In the genomic region with DNA sequence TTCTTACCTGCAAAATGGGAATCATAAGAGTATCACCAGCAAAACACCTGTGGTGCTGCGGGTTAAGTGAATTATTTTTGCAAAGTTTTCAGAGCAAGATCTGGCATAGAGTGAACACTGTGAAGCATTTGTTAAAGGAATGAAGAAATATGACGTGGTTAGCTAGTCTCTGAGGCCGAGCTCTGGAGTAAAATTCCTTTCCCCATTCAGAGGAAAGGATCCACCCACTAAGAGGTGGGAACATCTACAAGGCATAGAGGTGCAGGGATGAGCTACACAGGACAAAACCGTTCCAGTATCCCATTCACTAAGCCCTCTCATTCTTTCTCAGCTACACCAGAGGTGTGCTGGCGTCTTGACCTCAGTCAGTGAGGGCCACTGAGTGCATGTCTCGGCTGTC, we compare ENCODE assay signal across 17 cellular contexts. TPM values are rescaled to one million over a fixed set of nuclear protein-coding genes. Genes with fewer than 3 reads are reported as not detected.
DNase-seq lines count a peak whose midpoint lies in the region; ATAC-seq and TF ChIP-seq lines count a peak whose summit lies in the region.
"Had no signal": no experiment of that assay in that cellular context is flagged by ENCODE, and none has a peak within 500 bp of the region (broad histone marks: within the 10 kb centered on the region; RNA-seq: fewer than 3 reads in every experiment).

No MANE protein-coding gene starts in this region.

- BruUV-seq in mammary epithelial cell (replicated peaks; lab: Mats Ljungman, UMichigan) (no TSS peak), PC-9 (replicated peaks; lab: Mats Ljungman, UMichigan) (no TSS peak)

- H3K4me2 ChIP-seq in mammary epithelial cell (ENCODE audit: insufficient read depth, low read depth, low read length): no peak overlapping the region
- 0 out of 2 replicates have a peak overlapping the region, but pooled peaks have one; percentile 78 for H3K4me2 ChIP-seq in PC-9

- TF ChIP-seq POLR2A in transverse colon (IDR thresholded peaks at IDR 0.05): no peak

- no peak for TF ChIP-seq CTCF in mammary epithelial cell (conservative IDR thresholded peaks at IDR 0.05 in 1 of 2, IDR thresholded peaks at IDR 0.05 in 1 of 2; ENCODE audit: extremely low read depth in 1 of 2, insufficient read depth in 1 of 2, low read depth in 1 of 2, low read length in 2 of 2)
- no peak for TF ChIP-seq CTCF in PC-9 (conservative IDR thresholded peaks at IDR 0.05)
- TF ChIP-seq CTCF in transverse colon (IDR thresholded peaks at IDR 0.05): no peak

- H3K27me3 ChIP-seq in mammary epithelial cell (ENCODE audit: insufficient read depth, low read length): no peaks in the 10 kb centered on the region
- no peaks in the 10 kb centered on the region for H3K27me3 ChIP-seq in PC-9 (ENCODE audit: insufficient read depth, low read depth)
- no peaks in the 10 kb centered on the region for H3K27me3 ChIP-seq in transverse colon

- dilution Hi-C loops in mammary epithelial cell (cut with HindIII; ENCODE audit: low sequenced_read_pairs): loop anchor here (5.0 to 10.0 kb wide), 4 partner anchors 183 to 345 kb away; no protein-coding TSS in a partner anchor

- H2AFZ ChIP-seq in mammary epithelial cell (ENCODE audit: low read depth, low read length): no peak overlapping the region
- H2AFZ ChIP-seq in PC-9: no peak overlapping the region

- CTCF ChIA-PET in mammary epithelial cell (lab: Charles Lee; ENCODE audit: low non-redundant PET): interaction anchor here (0.7 kb wide), 1 partner anchor 34 kb away, joined by 5 read pairs; no protein-coding TSS in a partner anchor
- CTCF ChIA-PET in PC-9 (lab: Charles Lee): no interaction called here

- H3K9me3 ChIP-seq in mammary epithelial cell (replicated peaks; ENCODE audit: insufficient read depth, low read length) (peaks cover 12% of the 10 kb centered on the region), PC-9 (ENCODE audit: insufficient read depth, low read depth) (peaks cover 15% of the 10 kb centered on the region), transverse colon (peaks cover 0 to 13% of the 10 kb centered on the region in 2 donors)

- H3K4me1 ChIP-seq in mammary epithelial cell (ENCODE audit: insufficient read depth, low read length) (peaks cover 24% of the 10 kb centered on the region), PC-9 (replicated peaks; ENCODE audit: insufficient read depth) (peaks cover 38% of the 10 kb centered on the region), transverse colon (peaks cover 0 to 9% (median 0%) of the 10 kb centered on the region in 4 donors)

- H4K20me1 ChIP-seq in mammary epithelial cell (ENCODE audit: insufficient read depth, low read length): no peaks in the 10 kb centered on the region
- H4K20me1 ChIP-seq in PC-9 (ENCODE audit: insufficient read depth): no peaks in the 10 kb centered on the region

- DNase-seq in T47D (ENCODE audit: low read depth in 1 of 2, low spot score in 1 of 2): peak; percentile 61 to 85
- DNase-seq in mammary epithelial cell: no peak
- no peak for DNase-seq in PC-9
- peak; percentile 26 for DNase-seq in mesenteric fat pad (ENCODE audit: low spot score)
- no peak for DNase-seq in transverse colon
- DNase-seq in NCI-H226: no peak
- DNase-seq: C1 segment of cervical spinal cord; CD8-positive, alpha-beta memory T cell; KBM-7; MV-4-11; NCI-H1417; NCI-H187; NCI-H345; NCI-H526 had no signal

- POLR2A ChIA-PET in PC-9 (lab: Charles Lee; ENCODE audit: unreplicated experiment): interaction anchor here (0.6 kb wide), 2 partner anchors 26 to 195 kb away, joined by 4 to 11 read pairs; partner anchors contain the start of gene PACS2

- in situ Hi-C loops in T47D (cut with HindIII; ENCODE audit: low pct_unique_long_range_greater_than_20kb, low sequenced_read_pairs) (no loop called here), mammary epithelial cell (cut with MboI; ENCODE audit: low sequenced_read_pairs in 2 of 2) (no loop called here), transverse colon (cut with MboI; ENCODE audit: low pct_ligation_motif_present in 1 of 4, low pct_unique_long_range_greater_than_20kb in 1 of 4, low sequenced_read_pairs in 3 of 4) (no loop called here)

- no peaks in the 10 kb centered on the region for H3K9me2 ChIP-seq in PC-9 (ENCODE audit: insufficient read depth)

- peaks cover 21% of the 10 kb centered on the region for H3F3A ChIP-seq in PC-9 (ENCODE audit: insufficient read depth, low read depth)

- H3K36me3 ChIP-seq in mammary epithelial cell (ENCODE audit: insufficient read depth, low read length) (no peaks in the 10 kb centered on the region), PC-9 (ENCODE audit: low read depth) (no peaks in the 10 kb centered on the region), transverse colon (no peaks in the 10 kb centered on the region)

- intact Hi-C loops in mammary epithelial cell (cut with micrococcal nuclease) (no loop called here), PC-9 (cut with micrococcal nuclease; ENCODE audit: unreplicated experiment) (no loop called here), transverse colon (cut with DNase I; ENCODE audit: low total_unique reads) (no loop called here)

- WGBS in mammary epithelial cell (ENCODE audit: low coverage, missing lambda C conversion rate): 32% methylated on average over 6 of the region's 6 CpGs
- WGBS in transverse colon (ENCODE audit: low coverage in 1 of 2), 2 donors: 82% methylated on average over 6 of the region's 6 CpGs; no CpG with 5 or more reads in 1 of the 2 donors

- no peak for ATAC-seq in HG02678 (IDR thresholded peaks at IDR 0.05; ENCODE audit: unreplicated experiment)
- ATAC-seq: HepG2 had no signal

- H3K27ac ChIP-seq in mammary epithelial cell (ENCODE audit: insufficient read depth, low read depth, low read length) (no peak overlapping the region), PC-9 (no peak overlapping the region), transverse colon (no peak overlapping the region)

- H3K79me2 ChIP-seq in mammary epithelial cell (ENCODE audit: insufficient read depth, low read length): no peaks in the 10 kb centered on the region
- no peaks in the 10 kb centered on the region for H3K79me2 ChIP-seq in PC-9 (ENCODE audit: low read depth)

- TF ChIP-seq EP300 in transverse colon (IDR thresholded peaks at IDR 0.05; ENCODE audit: low read depth): no peak

- H3K4me3 ChIP-seq in mammary epithelial cell (replicated peaks in 1 of 3; ENCODE audit: insufficient read depth in 1 of 3, low read depth in 2 of 3, low read length in 3 of 3): no peak overlapping the region
- H3K4me3 ChIP-seq in PC-9: no peak overlapping the region
- H3K4me3 ChIP-seq in transverse colon: no peak overlapping the region

- H3K9ac ChIP-seq in mammary epithelial cell (ENCODE audit: insufficient read depth, low read length): no peak overlapping the region

RNA-seq across cellular contexts. Expression of gene JAG2, which starts 48.5 kb away (rescaled TPM):
- total RNA-seq in mammary epithelial cell: 100 to 1,000 TPM in 1 of 2 donors, 10 to 100 TPM in 1; 75.2 to 124 TPM
- 42.6 TPM for polyA plus RNA-seq in mammary epithelial cell
- 67.1 TPM for polyA minus RNA-seq in mammary epithelial cell
- total RNA-seq in PC-9 (2021): 17.8 and 20.5 TPM in 2 replicates
- 25.1 TPM for total RNA-seq in mesenteric fat pad
- total RNA-seq in transverse colon: 10 to 100 TPM in 1 of 4 donors, 1 to 10 TPM in 3; 5.4 to 29.9 (median 6.6) TPM

RNA-seq across cellular contexts. Expression of gene GPR132, which starts 54.8 kb away (rescaled TPM):
- total RNA-seq in mammary epithelial cell (under 1 TPM in 1 of 2 donors, not detected in 1; 0.24 TPM), PC-9 (2021) (0.98 TPM in 1 of 2 replicates, not detected in the other), mesenteric fat pad (4.5 TPM), transverse colon (10 to 100 TPM in 1 of 4 donors, 1 to 10 TPM in 1, under 1 TPM in 2; 0.20 to 11.6 (median 2.1) TPM)
- polyA plus RNA-seq in mammary epithelial cell: not detected
- not detected for polyA minus RNA-seq in mammary epithelial cell
- total RNA-seq: A172, HepG2 had no signal
- polyA plus RNA-seq: HepG2 had no signal

Comparison
In these comparisons a context has a peak if more than half of its experiments do, and no peak if none do; other contexts are left out.
1. DNase-seq: peak in T47D (2 of 2) and mesenteric fat pad (single experiment); none in mammary epithelial cell (single experiment), PC-9 (0 of 2), transverse colon (single experiment) and NCI-H226 (single experiment).